Comparison of ENCODE assay signal across 8 cellular contexts in the genomic region with DNA sequence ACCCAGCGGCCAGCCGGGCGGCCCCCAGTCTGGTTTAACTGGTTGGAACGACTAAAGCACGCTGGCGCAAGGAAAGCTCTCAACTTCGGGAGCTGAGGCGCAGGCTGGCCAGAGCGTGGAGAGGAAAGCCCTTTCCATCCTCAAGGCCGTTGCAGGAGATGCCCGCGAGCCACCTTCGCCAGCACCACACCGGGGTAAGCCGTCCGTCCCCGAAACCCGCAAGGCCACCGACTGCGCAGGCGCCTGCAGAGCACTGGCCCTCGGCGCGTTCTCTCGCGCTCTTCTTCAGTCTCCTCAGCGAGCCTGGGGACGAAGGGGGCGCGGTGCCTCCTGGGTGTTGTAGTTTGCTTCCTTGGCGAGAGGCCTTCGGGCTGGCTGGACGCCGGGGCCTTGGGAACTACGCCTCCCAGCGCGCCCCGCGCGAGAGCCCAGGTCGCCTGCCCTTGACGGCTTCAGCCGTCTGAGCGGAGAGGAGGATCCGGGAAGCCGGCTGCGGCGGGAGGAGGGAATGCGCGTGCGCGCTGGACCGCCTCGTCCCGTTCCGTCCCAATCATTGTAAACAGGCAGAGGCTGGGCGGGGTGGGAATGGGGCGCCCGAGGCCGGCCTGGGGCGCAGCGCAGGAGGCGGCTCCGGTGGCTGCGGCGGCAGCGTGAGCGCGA. TPM values are rescaled to one million over a fixed set of nuclear protein-coding genes. Genes with fewer than 3 reads are reported as not detected.
DNase-seq lines count a peak whose midpoint lies in the region; TF ChIP-seq lines count a peak whose summit lies in the region.

Gene RALBP1 (plus strand): TSS at position 531 of the 660 bp plus-strand sequence. CDS start 37,533 bp downstream, outside the sequence.

- peaks cover 4% of the 10 kb centered on the region for H3K4me1 ChIP-seq in effector memory CD4-positive, alpha-beta T cell (ENCODE audit: control insufficient read depth, insufficient read depth, low read length, poor library complexity, severe bottlenecking)

- peak within 1 kb of the TSS; percentile 72 for H3K27ac ChIP-seq in effector memory CD4-positive, alpha-beta T cell (ENCODE audit: insufficient read depth, low read length, poor library complexity, severe bottlenecking)

- peak; percentile 100 for DNase-seq in COLO668 (lab: John Stamatoyannopoulos, UW; ENCODE audit: unreplicated experiment)
- peak; percentile 97 for DNase-seq in GM20000 (ENCODE audit: low spot score)
- DNase-seq in HT-29 (ENCODE audit: low spot score): peak; percentile 100
- peak; percentile 98 for DNase-seq in NOMO-1 treated with DMSO at 0.1 percent for 48 hours (lab: John Stamatoyannopoulos, UW; ENCODE audit: unreplicated experiment)
- peak; percentile 95 to 97 for DNase-seq in activated CD8-positive, alpha-beta memory T cell treated with anti-CD3 and anti-CD28 coated beads for 4 hours (ENCODE audit: low read depth in 2 of 2)
- peak; percentile 94 to 98 (median 97) for DNase-seq in effector memory CD4-positive, alpha-beta T cell
- peak; percentile 100 for DNase-seq in lung microvascular endothelial cell (ENCODE audit: low read depth in 2 of 2)
- DNase-seq in stimulated activated CD4-positive, alpha-beta T cell treated with anti-CD3 and anti-CD28 coated beads, TNF-alpha, amount 100 ng/mL, for 48 hours (ENCODE audit: low read depth in 3 of 3): peak; percentile 94 to 98 (median 96)

- H3K27me3 ChIP-seq in effector memory CD4-positive, alpha-beta T cell (replicated peaks; ENCODE audit: control insufficient read depth, insufficient read depth, low read length, poor library complexity, severe bottlenecking): no peaks in the 10 kb centered on the region

- H3K36me3 ChIP-seq in effector memory CD4-positive, alpha-beta T cell (ENCODE audit: control insufficient read depth, insufficient read depth, low read length): no peaks in the 10 kb centered on the region

- TF ChIP-seq CTCF in GM20000 (IDR thresholded peaks at IDR 0.05; ENCODE audit: extremely low read depth, missing control alignments): peak; percentile 6

- peak within 1 kb of the TSS; percentile 87 for H3K4me3 ChIP-seq in effector memory CD4-positive, alpha-beta T cell (ENCODE audit: insufficient read depth, low read depth, low read length, poor library complexity, severe bottlenecking)

- no peaks in the 10 kb centered on the region for H3K9me3 ChIP-seq in effector memory CD4-positive, alpha-beta T cell (ENCODE audit: control insufficient read depth, low read length)

RNA-seq across cellular contexts. Expression of gene RALBP1, which starts in this region (rescaled TPM):
- total RNA-seq in HT-29 (2014; rRNA removed; shearing (Covaris generic)): 62.2 and 67.8 TPM in 2 replicates
- 47.3 and 63.3 TPM in 2 replicates for total RNA-seq in lung microvascular endothelial cell

Comparison
In these comparisons a context has a peak if more than half of its experiments do, and no peak if none do; other contexts are left out.
1. Peak in every context shown above with its lines: DNase-seq, H3K4me3 ChIP-seq and H3K27ac ChIP-seq.